8 cellular contexts compared by ENCODE assay signal in genomic region chr1:162497723-162498441, GRCh38. TPM values are rescaled to one million over a fixed set of nuclear protein-coding genes. Genes with fewer than 3 reads are reported as not detected.
DNase-seq lines count a peak whose midpoint lies in the region; ATAC-seq, FAIRE-seq and TF ChIP-seq lines count a peak whose summit lies in the region.

TSS of gene UHMK1 (plus strand) at chr1:162497818. CDS start at chr1:162498001, 183 bp downstream.

- no peak for TF ChIP-seq CTCF in pancreas (IDR thresholded peaks at IDR 0.05)
- no peak for TF ChIP-seq CTCF in thyroid gland (IDR thresholded peaks at IDR 0.05)

- peak; percentile 71 for TF ChIP-seq POLR2A in GM12891 (IDR thresholded peaks at IDR 0.05; ENCODE audit: low read depth, low read length)
- TF ChIP-seq POLR2A in thyroid gland (IDR thresholded peaks at IDR 0.05): peak in 1 of 2 donors; percentile 72

- H3K27ac ChIP-seq in pancreas: peak within 1 kb of the TSS; percentile 62 to 92 (median 81)
- peak within 1 kb of the TSS; percentile 81 to 93 (median 86) for H3K27ac ChIP-seq in thyroid gland

- H3K4me1 ChIP-seq in pancreas: peaks cover 6 to 15% (median 7%) of the 10 kb centered on the region in 3 donors
- H3K4me1 ChIP-seq in thyroid gland: peaks cover 6 to 15% of the 10 kb centered on the region in 2 donors

- H3K4me3 ChIP-seq in pancreas: peak within 1 kb of the TSS; percentile 78 to 98 (median 86)
- peak within 1 kb of the TSS; percentile 81 to 94 (median 86) for H3K4me3 ChIP-seq in thyroid gland (replicated peaks in 1 of 3)

- FAIRE-seq in GM12891 (lab: Jason Lieb, UNC) (peak; percentile 59), pancreas (lab: Jason Lieb, UNC) (no peak)

- H3K9me3 ChIP-seq in pancreas (no peaks in the 10 kb centered on the region), thyroid gland (no peaks in the 10 kb centered on the region)

- intact Hi-C loops in Right ventricle myocardium superior (cut with DNase I): no loop called here
- intact Hi-C loops in pancreas (cut with DNase I): no loop called here
- intact Hi-C loops in thyroid gland (cut with DNase I): no loop called here

- DNase-seq in GM12891 (ENCODE audit: insufficient read length, low spot score) (peak; percentile 83), NCI-H1417 treated with DMSO at 0.1 percent for 48 hours (lab: John Stamatoyannopoulos, UW) (peak; percentile 71), SW480 (ENCODE audit: low spot score) (peak; percentile 91), Right ventricle myocardium superior (peak; percentile 93), pancreas (peak; percentile 85 to 94 (median 88)), thyroid gland (peak; percentile 92 to 93)
- peak; percentile 83 for DNase-seq in activated naive CD8-positive, alpha-beta T cell treated with anti-CD3 and anti-CD28 coated beads, Interleukin-2, amount 50 U/mL, for 16 hours (ENCODE audit: low read depth, low spot score)

- ATAC-seq in HG02798 (IDR thresholded peaks at IDR 0.05; ENCODE audit: poor library complexity, unreplicated experiment) (peak; percentile 97), Right ventricle myocardium superior (ENCODE audit: poor library complexity) (peak; percentile 100), pancreas (peak; percentile 100)

- H3K36me3 ChIP-seq in pancreas (no peaks in the 10 kb centered on the region), thyroid gland (peaks cover 5 to 17% of the 10 kb centered on the region in 2 donors)

- 0% methylated on average over 61 of the region's 61 CpGs for WGBS in pancreas, 2 donors
- WGBS in thyroid gland, 2 donors: 0% methylated on average over 24 to 30 of the region's 61 CpGs

- no peaks in the 10 kb centered on the region for H3K27me3 ChIP-seq in pancreas
- H3K27me3 ChIP-seq in thyroid gland: no peaks in the 10 kb centered on the region

TF ChIP-seq in GM12891, 5 proteins besides CTCF, POLR2A, EP300 and RAD21:
- TF ChIP-seq POLR2AphosphoS5 (IDR thresholded peaks at IDR 0.05; ENCODE audit: low read depth, low read length) (peak; percentile 74), SPI1 (IDR thresholded peaks at IDR 0.05; ENCODE audit: low read depth, low read length) (no peak), POU2F2 (IDR thresholded peaks at IDR 0.05; ENCODE audit: low read depth, low read length) (peak; percentile 57; the same call in 1 of the 2 replicates), PAX5 (IDR thresholded peaks at IDR 0.05; ENCODE audit: insufficient read depth, low read length, severe bottlenecking) (no peak), TAF1 (IDR thresholded peaks at IDR 0.05; ENCODE audit: low read depth, low read length) (peak; percentile 87)

RNA-seq across cellular contexts. Expression of gene UHMK1, which starts in this region (rescaled TPM):
- polyA plus RNA-seq in GM12891 (2012; ENCODE audit: low read depth, missing spikeins): 15.7 TPM
- total RNA-seq in Right ventricle myocardium superior: 18.6 TPM
- total RNA-seq in pancreas: 10 to 100 TPM in 4 of 6 donors, 1 to 10 TPM in 2; 8.5 to 19.0 (median 11.9) TPM
- polyA plus RNA-seq in pancreas: 1 to 10 TPM; 4.3 to 9.1 TPM
- total RNA-seq in thyroid gland: 10 to 100 TPM; 44.3 to 62.0 (median 57.1) TPM

Comparison
In these comparisons a context has a peak if more than half of its experiments do, and no peak if none do; other contexts are left out.
1. Peak in every context shown above with its lines: DNase-seq, ATAC-seq, H3K4me3 ChIP-seq and H3K27ac ChIP-seq.